Comparison of ENCODE assay signal across 19 cellular contexts in genomic region chr14:89827260-89827659, GRCh38.
"Had no signal": no experiment of that assay in that cellular context is flagged by ENCODE, and none has a peak within 500 bp of the region (broad histone marks: within the 10 kb centered on the region; RNA-seq: fewer than 3 reads in every experiment).

No MANE protein-coding gene starts in this region.

- H3K27ac ChIP-seq: cardiac muscle cell, foreskin keratinocyte, left lung, neural progenitor cell, tibial artery, uterus had no signal

- H3K9ac ChIP-seq: neural progenitor cell had no signal

- H3K4me2 ChIP-seq: neural progenitor cell had no signal

- H3K27me3 ChIP-seq: cardiac muscle cell, foreskin keratinocyte, left lung, neural progenitor cell, tibial artery, uterus had no signal

- H3K9me3 ChIP-seq: uterus had no signal

- H3K4me3 ChIP-seq: cardiac muscle cell, left lung, neural progenitor cell, tibial artery, uterus had no signal

- H3K4me1 ChIP-seq: left lung, neural progenitor cell, uterus had no signal

- DNase-seq: activated CD4-positive, alpha-beta memory T cell treated with anti-CD3 and anti-CD28 coated beads for 36 hours; activated CD4-positive, alpha-beta T cell treated with anti-CD3 and anti-CD28 coated beads for 48 hours; activated naive CD4-positive, alpha-beta T cell treated with Interleukin-2 at 50 U/mL for 16 hours; activated naive CD8-positive, alpha-beta T cell treated with anti-CD3 and anti-CD28 coated beads, Interleukin-2, amount 10 ng/mL, durations not matched to agents 7 days and 5 days; activated T-cell treated with anti-CD3 and anti-CD28 coated beads, Interleukin-2, amount 50 U/mL, for 48 hours; amygdala; effector CD8-positive, alpha-beta T cell; kidney glomerular epithelial cell; left lung; naive thymus-derived CD8-positive, alpha-beta T cell; stimulated activated CD4-positive, alpha-beta T cell treated with anti-CD3 and anti-CD28 coated beads, Interleukin-12 subunit alpha, Interleukin-12 subunit beta, amount 100 ng/mL, for 4 hours; stimulated activated CD4-positive, alpha-beta T cell treated with anti-CD3 and anti-CD28 coated beads, Interleukin-1b, Interleukin-23, amount 100 ng/mL, for 48 hours; substantia nigra; T-helper 1 cell; uterus had no signal

- H3K36me3 ChIP-seq: cardiac muscle cell, left lung, neural progenitor cell, tibial artery, uterus had no signal

- H2AFZ ChIP-seq: neural progenitor cell had no signal

- ATAC-seq: left lung; naive thymus-derived CD8-positive, alpha-beta T cell had no signal
